1 cellular context compared by ENCODE assay signal in genomic region chr1:66374561-66375111, GRCh38.
TF ChIP-seq lines count a peak whose summit lies in the region.

No MANE protein-coding gene starts in this region.

TF ChIP-seq in HepG2, 621 proteins besides CTCF, POLR2A, EP300 and RAD21 (continued from another document):
- TF ChIP-seq, protein P1, sequence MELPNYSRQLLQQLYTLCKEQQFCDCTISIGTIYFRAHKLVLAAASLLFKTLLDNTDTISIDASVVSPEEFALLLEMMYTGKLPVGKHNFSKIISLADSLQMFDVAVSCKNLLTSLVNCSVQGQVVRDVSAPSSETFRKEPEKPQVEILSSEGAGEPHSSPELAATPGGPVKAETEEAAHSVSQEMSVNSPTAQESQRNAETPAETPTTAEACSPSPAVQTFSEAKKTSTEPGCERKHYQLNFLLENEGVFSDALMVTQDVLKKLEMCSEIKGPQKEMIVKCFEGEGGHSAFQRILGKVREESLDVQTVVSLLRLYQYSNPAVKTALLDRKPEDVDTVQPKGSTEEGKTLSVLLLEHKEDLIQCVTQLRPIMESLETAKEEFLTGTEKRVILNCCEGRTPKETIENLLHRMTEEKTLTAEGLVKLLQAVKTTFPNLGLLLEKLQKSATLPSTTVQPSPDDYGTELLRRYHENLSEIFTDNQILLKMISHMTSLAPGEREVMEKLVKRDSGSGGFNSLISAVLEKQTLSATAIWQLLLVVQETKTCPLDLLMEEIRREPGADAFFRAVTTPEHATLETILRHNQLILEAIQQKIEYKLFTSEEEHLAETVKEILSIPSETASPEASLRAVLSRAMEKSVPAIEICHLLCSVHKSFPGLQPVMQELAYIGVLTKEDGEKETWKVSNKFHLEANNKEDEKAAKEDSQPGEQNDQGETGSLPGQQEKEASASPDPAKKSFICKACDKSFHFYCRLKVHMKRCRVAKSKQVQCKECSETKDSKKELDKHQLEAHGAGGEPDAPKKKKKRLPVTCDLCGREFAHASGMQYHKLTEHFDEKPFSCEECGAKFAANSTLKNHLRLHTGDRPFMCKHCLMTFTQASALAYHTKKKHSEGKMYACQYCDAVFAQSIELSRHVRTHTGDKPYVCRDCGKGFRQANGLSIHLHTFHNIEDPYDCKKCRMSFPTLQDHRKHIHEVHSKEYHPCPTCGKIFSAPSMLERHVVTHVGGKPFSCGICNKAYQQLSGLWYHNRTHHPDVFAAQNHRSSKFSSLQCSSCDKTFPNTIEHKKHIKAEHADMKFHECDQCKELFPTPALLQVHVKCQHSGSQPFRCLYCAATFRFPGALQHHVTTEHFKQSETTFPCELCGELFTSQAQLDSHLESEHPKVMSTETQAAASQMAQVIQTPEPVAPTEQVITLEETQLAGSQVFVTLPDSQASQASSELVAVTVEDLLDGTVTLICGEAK (IDR thresholded peaks at IDR 0.05), result no peak
- TF ChIP-seq, protein P1 (CRISPR knock-in tag; IDR thresholded peaks at IDR 0.05), result no peak
- TF ChIP-seq, protein P2, sequence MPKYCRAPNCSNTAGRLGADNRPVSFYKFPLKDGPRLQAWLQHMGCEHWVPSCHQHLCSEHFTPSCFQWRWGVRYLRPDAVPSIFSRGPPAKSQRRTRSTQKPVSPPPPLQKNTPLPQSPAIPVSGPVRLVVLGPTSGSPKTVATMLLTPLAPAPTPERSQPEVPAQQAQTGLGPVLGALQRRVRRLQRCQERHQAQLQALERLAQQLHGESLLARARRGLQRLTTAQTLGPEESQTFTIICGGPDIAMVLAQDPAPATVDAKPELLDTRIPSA (CRISPR knock-in tag; IDR thresholded peaks at IDR 0.05; ENCODE audit: borderline replicate concordance), result no peak
- no peak for TF ChIP-seq GMEB1 (CRISPR knock-in tag; IDR thresholded peaks at IDR 0.05; ENCODE audit: borderline replicate concordance)
